In the genomic region with DNA sequence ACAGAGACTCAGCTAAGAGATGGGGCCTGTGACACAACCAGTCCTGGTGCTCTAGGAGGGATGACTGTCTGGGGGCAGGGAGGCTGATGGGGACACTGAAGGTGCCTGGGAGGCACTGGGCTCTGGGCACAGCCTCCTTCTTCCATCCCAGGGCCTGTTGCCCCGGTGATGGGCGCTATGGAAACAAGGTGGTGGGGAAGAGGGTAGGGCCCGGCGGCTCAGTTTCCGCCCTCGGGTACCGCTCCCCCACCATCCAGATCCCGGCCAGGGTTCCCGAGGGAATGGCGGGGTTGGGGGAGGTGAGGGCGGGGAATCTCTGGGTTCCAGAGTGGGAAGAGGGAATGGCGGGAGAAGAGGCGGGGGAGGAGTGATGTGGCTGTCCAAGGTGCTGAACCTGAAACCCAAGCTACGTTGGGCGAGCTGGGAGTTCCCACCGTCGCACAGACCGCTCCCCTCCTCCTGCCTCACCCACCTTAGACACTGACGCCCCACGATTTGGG, we compare ENCODE assay signal across 2 cellular contexts.
TF ChIP-seq lines count a peak whose summit lies in the region.

No MANE protein-coding gene starts in this region.

TF ChIP-seq in A549, 52 proteins besides CTCF, POLR2A, EP300 and RAD21:
- no peak for TF ChIP-seq GATA3 (IDR thresholded peaks at IDR 0.05; ENCODE audit: borderline replicate concordance)
- TF ChIP-seq TP53 (CRISPR knock-in tag; IDR thresholded peaks at IDR 0.05), result no peak
- TF ChIP-seq CBX8 (IDR thresholded peaks at IDR 0.05), result no peak
- no peak for TF ChIP-seq JUNB (IDR thresholded peaks at IDR 0.05)
- no peak for TF ChIP-seq MYC (IDR thresholded peaks at IDR 0.05; ENCODE audit: borderline replicate concordance, low read length)
- TF ChIP-seq FOXS1 (CRISPR knock-in tag; IDR thresholded peaks at IDR 0.05), result 0 out of 2 replicates have a peak, but pooled peaks have one; percentile 25
- no peak for TF ChIP-seq EHF (CRISPR knock-in tag; IDR thresholded peaks at IDR 0.05)
- TF ChIP-seq ZNF302 (CRISPR knock-in tag; IDR thresholded peaks at IDR 0.05), result no peak
- no peak for TF ChIP-seq CEBPB (IDR thresholded peaks at IDR 0.05)
- no peak for TF ChIP-seq ZSCAN20 (CRISPR knock-in tag; IDR thresholded peaks at IDR 0.05)
- TF ChIP-seq HOXB13 (CRISPR knock-in tag; IDR thresholded peaks at IDR 0.05; ENCODE audit: low read depth), result no peak
- TF ChIP-seq, protein P1, sequence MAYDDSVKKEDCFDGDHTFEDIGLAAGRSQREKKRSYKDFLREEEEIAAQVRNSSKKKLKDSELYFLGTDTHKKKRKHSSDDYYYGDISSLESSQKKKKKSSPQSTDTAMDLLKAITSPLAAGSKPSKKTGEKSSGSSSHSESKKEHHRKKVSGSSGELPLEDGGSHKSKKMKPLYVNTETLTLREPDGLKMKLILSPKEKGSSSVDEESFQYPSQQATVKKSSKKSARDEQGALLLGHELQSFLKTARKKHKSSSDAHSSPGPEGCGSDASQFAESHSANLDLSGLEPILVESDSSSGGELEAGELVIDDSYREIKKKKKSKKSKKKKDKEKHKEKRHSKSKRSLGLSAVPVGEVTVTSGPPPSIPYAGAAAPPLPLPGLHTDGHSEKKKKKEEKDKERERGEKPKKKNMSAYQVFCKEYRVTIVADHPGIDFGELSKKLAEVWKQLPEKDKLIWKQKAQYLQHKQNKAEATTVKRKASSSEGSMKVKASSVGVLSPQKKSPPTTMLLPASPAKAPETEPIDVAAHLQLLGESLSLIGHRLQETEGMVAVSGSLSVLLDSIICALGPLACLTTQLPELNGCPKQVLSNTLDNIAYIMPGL (CRISPR knock-in tag; IDR thresholded peaks at IDR 0.05; ENCODE audit: borderline replicate concordance), result no peak
- no peak for TF ChIP-seq RCOR1 (IDR thresholded peaks at IDR 0.05; ENCODE audit: low read depth, low read length)
- no peak for TF ChIP-seq POLR2AphosphoS2 (conservative IDR thresholded peaks at IDR 0.05; ENCODE audit: low read length)
- TF ChIP-seq PHF8 (IDR thresholded peaks at IDR 0.05; ENCODE audit: borderline replicate concordance, low read depth), result no peak
- TF ChIP-seq, protein P2, sequence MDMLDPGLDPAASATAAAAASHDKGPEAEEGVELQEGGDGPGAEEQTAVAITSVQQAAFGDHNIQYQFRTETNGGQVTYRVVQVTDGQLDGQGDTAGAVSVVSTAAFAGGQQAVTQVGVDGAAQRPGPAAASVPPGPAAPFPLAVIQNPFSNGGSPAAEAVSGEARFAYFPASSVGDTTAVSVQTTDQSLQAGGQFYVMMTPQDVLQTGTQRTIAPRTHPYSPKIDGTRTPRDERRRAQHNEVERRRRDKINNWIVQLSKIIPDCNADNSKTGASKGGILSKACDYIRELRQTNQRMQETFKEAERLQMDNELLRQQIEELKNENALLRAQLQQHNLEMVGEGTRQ (IDR thresholded peaks at IDR 0.05), result no peak
- TF ChIP-seq NFE2L2 (conservative IDR thresholded peaks at IDR 0.05; ENCODE audit: low read length), result no peak
- TF ChIP-seq, protein P3, sequence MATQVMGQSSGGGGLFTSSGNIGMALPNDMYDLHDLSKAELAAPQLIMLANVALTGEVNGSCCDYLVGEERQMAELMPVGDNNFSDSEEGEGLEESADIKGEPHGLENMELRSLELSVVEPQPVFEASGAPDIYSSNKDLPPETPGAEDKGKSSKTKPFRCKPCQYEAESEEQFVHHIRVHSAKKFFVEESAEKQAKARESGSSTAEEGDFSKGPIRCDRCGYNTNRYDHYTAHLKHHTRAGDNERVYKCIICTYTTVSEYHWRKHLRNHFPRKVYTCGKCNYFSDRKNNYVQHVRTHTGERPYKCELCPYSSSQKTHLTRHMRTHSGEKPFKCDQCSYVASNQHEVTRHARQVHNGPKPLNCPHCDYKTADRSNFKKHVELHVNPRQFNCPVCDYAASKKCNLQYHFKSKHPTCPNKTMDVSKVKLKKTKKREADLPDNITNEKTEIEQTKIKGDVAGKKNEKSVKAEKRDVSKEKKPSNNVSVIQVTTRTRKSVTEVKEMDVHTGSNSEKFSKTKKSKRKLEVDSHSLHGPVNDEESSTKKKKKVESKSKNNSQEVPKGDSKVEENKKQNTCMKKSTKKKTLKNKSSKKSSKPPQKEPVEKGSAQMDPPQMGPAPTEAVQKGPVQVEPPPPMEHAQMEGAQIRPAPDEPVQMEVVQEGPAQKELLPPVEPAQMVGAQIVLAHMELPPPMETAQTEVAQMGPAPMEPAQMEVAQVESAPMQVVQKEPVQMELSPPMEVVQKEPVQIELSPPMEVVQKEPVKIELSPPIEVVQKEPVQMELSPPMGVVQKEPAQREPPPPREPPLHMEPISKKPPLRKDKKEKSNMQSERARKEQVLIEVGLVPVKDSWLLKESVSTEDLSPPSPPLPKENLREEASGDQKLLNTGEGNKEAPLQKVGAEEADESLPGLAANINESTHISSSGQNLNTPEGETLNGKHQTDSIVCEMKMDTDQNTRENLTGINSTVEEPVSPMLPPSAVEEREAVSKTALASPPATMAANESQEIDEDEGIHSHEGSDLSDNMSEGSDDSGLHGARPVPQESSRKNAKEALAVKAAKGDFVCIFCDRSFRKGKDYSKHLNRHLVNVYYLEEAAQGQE (IDR thresholded peaks at IDR 0.05), result peak; percentile 92
- no peak for TF ChIP-seq ESRRA (IDR thresholded peaks at IDR 0.05; ENCODE audit: borderline replicate concordance, low read length)
- TF ChIP-seq EHMT2 (IDR thresholded peaks at IDR 0.05; ENCODE audit: low read depth), result peak; percentile 88
- TF ChIP-seq, protein P4, sequence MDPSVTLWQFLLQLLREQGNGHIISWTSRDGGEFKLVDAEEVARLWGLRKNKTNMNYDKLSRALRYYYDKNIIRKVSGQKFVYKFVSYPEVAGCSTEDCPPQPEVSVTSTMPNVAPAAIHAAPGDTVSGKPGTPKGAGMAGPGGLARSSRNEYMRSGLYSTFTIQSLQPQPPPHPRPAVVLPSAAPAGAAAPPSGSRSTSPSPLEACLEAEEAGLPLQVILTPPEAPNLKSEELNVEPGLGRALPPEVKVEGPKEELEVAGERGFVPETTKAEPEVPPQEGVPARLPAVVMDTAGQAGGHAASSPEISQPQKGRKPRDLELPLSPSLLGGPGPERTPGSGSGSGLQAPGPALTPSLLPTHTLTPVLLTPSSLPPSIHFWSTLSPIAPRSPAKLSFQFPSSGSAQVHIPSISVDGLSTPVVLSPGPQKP (IDR thresholded peaks at IDR 0.05; ENCODE audit: low read depth, low read length), result no peak
- TF ChIP-seq, protein P5, sequence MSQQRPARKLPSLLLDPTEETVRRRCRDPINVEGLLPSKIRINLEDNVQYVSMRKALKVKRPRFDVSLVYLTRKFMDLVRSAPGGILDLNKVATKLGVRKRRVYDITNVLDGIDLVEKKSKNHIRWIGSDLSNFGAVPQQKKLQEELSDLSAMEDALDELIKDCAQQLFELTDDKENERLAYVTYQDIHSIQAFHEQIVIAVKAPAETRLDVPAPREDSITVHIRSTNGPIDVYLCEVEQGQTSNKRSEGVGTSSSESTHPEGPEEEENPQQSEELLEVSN (IDR thresholded peaks at IDR 0.05; ENCODE audit: borderline replicate concordance, low read depth), result no peak
- TF ChIP-seq RFX5 (IDR thresholded peaks at IDR 0.05), result no peak

TF ChIP-seq in endothelial cell of umbilical vein, 7 proteins besides CTCF, POLR2A, EP300 and RAD21:
- no peak for TF ChIP-seq POLR2AphosphoS5 (IDR thresholded peaks at IDR 0.05; ENCODE audit: insufficient read depth, low read depth, low read length)
- TF ChIP-seq FOS (IDR thresholded peaks at IDR 0.05; ENCODE audit: borderline replicate concordance, insufficient read depth, low read length), result no peak
- TF ChIP-seq MYC (IDR thresholded peaks at IDR 0.05; ENCODE audit: low read depth, low read length), result no peak
- no peak for TF ChIP-seq EZH2 (IDR thresholded peaks at IDR 0.05; ENCODE audit: borderline replicate concordance, low read depth, low read length, severe bottlenecking)
- TF ChIP-seq, protein P6, sequence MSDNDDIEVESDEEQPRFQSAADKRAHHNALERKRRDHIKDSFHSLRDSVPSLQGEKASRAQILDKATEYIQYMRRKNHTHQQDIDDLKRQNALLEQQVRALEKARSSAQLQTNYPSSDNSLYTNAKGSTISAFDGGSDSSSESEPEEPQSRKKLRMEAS (IDR thresholded peaks at IDR 0.05; ENCODE audit: insufficient read depth, insufficient read length), result no peak
- TF ChIP-seq JUN (IDR thresholded peaks at IDR 0.05; ENCODE audit: borderline replicate concordance, insufficient read depth, insufficient read length, low read depth), result no peak
- no peak for TF ChIP-seq GATA2 (IDR thresholded peaks at IDR 0.05; ENCODE audit: insufficient read depth, insufficient read length, low read depth, low read length)
TF ChIP-seq in endothelial cell of umbilical vein: peak in this region for 0.
